ENCODE assay signal across 20 cellular contexts in genomic region chr1:41731631-41732030, GRCh38.
DNase-seq lines count a peak whose midpoint lies in the region; TF ChIP-seq lines count a peak whose summit lies in the region.
"Had no signal": no experiment of that assay in that cellular context is flagged by ENCODE, and none has a peak within 500 bp of the region (broad histone marks: within the 10 kb centered on the region; RNA-seq: fewer than 3 reads in every experiment).

No MANE protein-coding gene starts in this region.

- TF ChIP-seq POLR2A in erythroblast (IDR thresholded peaks at IDR 0.05; ENCODE audit: low read length): no peak

- H3K4me2 ChIP-seq in Karpas-422 (ENCODE audit: low read depth, low read length, poor library complexity, severe bottlenecking): no peak overlapping the region

- no peaks in the 10 kb centered on the region for H4K20me1 ChIP-seq in Karpas-422 (ENCODE audit: insufficient read depth, low read depth, low read length)

- H3K9me3 ChIP-seq in Karpas-422 (ENCODE audit: low read length): no peaks in the 10 kb centered on the region
- H3K9me3 ChIP-seq: Peyer's patch had no signal

- H3K27me3 ChIP-seq in Karpas-422 (ENCODE audit: low read length): no peaks in the 10 kb centered on the region
- H3K27me3 ChIP-seq: Peyer's patch had no signal

- H3K9me2 ChIP-seq in Karpas-422 (replicated peaks; ENCODE audit: insufficient read depth, low read length): no peaks in the 10 kb centered on the region

- DNase-seq in DMS 273 (lab: John Stamatoyannopoulos, UW; ENCODE audit: unreplicated experiment): peak; percentile 43
- DNase-seq in DMS 273 treated with DMSO at 0.1 percent for 48 hours (lab: John Stamatoyannopoulos, UW): no peak
- peak; percentile 87 for DNase-seq in amniotic epithelial cell (ENCODE audit: low read depth)
- peak; percentile 51 for DNase-seq in iris pigment epithelial cell (ENCODE audit: low read depth)
- DNase-seq in Karpas-422: no peak
- no peak for DNase-seq in activated effector memory CD4-positive, alpha-beta T cell treated with anti-CD3 and anti-CD28 coated beads, Interleukin-2, amount 50 U/mL, for 16 hours
- no peak for DNase-seq in erythroblast (lab: John Stamatoyannopoulos, UW)
- no peak for DNase-seq in activated gamma-delta T cell treated with Interleukin-2 at 50 U/mL for 16 hours
- DNase-seq: Calu3; CD8-positive, alpha-beta memory T cell; NCI-H1092 treated with DMSO at 0.1 percent for 48 hours; NCI-H1436 treated with DMSO at 0.1 percent for 48 hours; NCI-H1930; NCI-H2227 treated with DMSO at 0.1 percent for 48 hours; NCI-H524; NCI-H774; NK-92 treated with Interleukin-12 subunit alpha and Interleukin-12 subunit beta, amount 100 ng/mL, for 24 hours had no signal

- no peak overlapping the region for H3K9ac ChIP-seq in Karpas-422 (ENCODE audit: low read length)

- no peak overlapping the region for H2AFZ ChIP-seq in Karpas-422 (ENCODE audit: low read length)

- H3K4me3 ChIP-seq in Karpas-422 (ENCODE audit: low read length): no peak overlapping the region
- H3K4me3 ChIP-seq: Peyer's patch had no signal

- no peak overlapping the region for H3K27ac ChIP-seq in Karpas-422 (ENCODE audit: low read length)
- H3K27ac ChIP-seq: 22Rv1, C4-2B, Peyer's patch had no signal

- H3K79me2 ChIP-seq in Karpas-422 (ENCODE audit: low read length): no peaks in the 10 kb centered on the region

- peaks cover 56% of the 10 kb centered on the region for H3K4me1 ChIP-seq in Karpas-422 (ENCODE audit: low read length)

- H3K36me3 ChIP-seq in Karpas-422 (ENCODE audit: insufficient read depth, low read length): no peaks in the 10 kb centered on the region
- H3K36me3 ChIP-seq: Peyer's patch had no signal

Comparison
In these comparisons a context has a peak if more than half of its experiments do, and no peak if none do; other contexts are left out.
1. DNase-seq: peak in DMS 273 (single experiment), amniotic epithelial cell (single experiment) and iris pigment epithelial cell (single experiment); none in DMS 273 treated with DMSO at 0.1 percent for 48 hours (single experiment), Karpas-422 (single experiment), activated effector memory CD4-positive, alpha-beta T cell treated with anti-CD3 and anti-CD28 coated beads, Interleukin-2, amount 50 U/mL, for 16 hours (single experiment), erythroblast (0 of 2) and activated gamma-delta T cell treated with Interleukin-2 at 50 U/mL for 16 hours (single experiment).